In the genomic region with DNA sequence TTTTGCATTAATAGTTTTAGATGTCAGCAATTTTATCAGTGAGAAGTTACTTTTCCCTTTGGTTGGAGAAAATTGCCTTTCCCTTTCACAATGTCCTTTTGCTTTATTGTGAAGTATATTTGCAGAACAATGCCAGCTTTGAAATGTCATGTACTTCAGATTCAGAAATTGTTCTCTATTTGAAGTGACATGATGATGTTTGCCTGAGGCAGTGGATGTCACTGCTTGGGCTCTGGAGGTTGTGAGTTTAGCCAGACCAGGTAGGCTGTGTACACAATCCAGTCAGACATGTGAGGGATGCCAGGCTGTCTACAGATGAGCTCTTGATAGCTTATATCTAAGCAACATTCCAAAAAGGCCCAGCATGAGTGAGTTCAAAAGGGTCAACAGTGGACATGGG, we compare ENCODE assay signal across 14 cellular contexts.
A peak's percentile ranks its signal among the peaks of the same experiment; 100 is the strongest.
DNase-seq lines count a peak whose midpoint lies in the region; TF ChIP-seq lines count a peak whose summit lies in the region.
"Had no signal": no experiment of that assay in that cellular context is flagged by ENCODE, and none has a peak within 500 bp of the region (broad histone marks: within the 10 kb centered on the region; RNA-seq: fewer than 3 reads in every experiment).

No MANE protein-coding gene starts in this region.

- H3K9me3 ChIP-seq in mesenchymal stem cell (ENCODE audit: control insufficient read depth, low read length) (peaks cover 42% of the 10 kb centered on the region), breast epithelium (peaks cover 9 to 23% of the 10 kb centered on the region in 2 donors)

- TF ChIP-seq CTCF in breast epithelium (IDR thresholded peaks at IDR 0.05): no peak
- no peak for TF ChIP-seq CTCF in lower leg skin (IDR thresholded peaks at IDR 0.05)

- H3K27me3 ChIP-seq in mesenchymal stem cell (ENCODE audit: control insufficient read depth in 1 of 2, insufficient read depth in 1 of 2, low read length in 2 of 2) (no peaks in the 10 kb centered on the region), breast epithelium (no peaks in the 10 kb centered on the region)
- H3K27me3 ChIP-seq: BLaER1 treated with 17β-estradiol and CSF1 and Interleukin-3, amounts not matched to agents 10 nM and 100 nM had no signal

- H3K27ac ChIP-seq in mesenchymal stem cell (ENCODE audit: low read length, poor library complexity, severe bottlenecking) (no peak overlapping the region), breast epithelium (no peak overlapping the region)
- H3K27ac ChIP-seq: BLaER1 treated with 17β-estradiol and CSF1 and Interleukin-3, amounts not matched to agents 10 nM and 100 nM; GM23248 had no signal

- H3K4me3 ChIP-seq in mesenchymal stem cell (ENCODE audit: insufficient read depth in 1 of 2, low read depth in 1 of 2, low read length in 2 of 2) (no peak overlapping the region), breast epithelium (no peak overlapping the region), lower leg skin (ENCODE audit: low read depth, poor library complexity, severe bottlenecking) (no peak overlapping the region)
- H3K4me3 ChIP-seq: BLaER1 treated with 17β-estradiol and CSF1 and Interleukin-3, amounts not matched to agents 10 nM and 100 nM; GM23248 had no signal

- intact Hi-C loops in breast epithelium (cut with DNase I; ENCODE audit: low total_unique reads): no loop called here
- intact Hi-C loops in lower leg skin (cut with DNase I; ENCODE audit: low total_unique reads): no loop called here
- intact Hi-C loops in cardiac septum (cut with DNase I): no loop called here

- no peaks in the 10 kb centered on the region for H3K79me1 ChIP-seq in mesenchymal stem cell (replicated peaks; ENCODE audit: low read length, poor library complexity, severe bottlenecking)

- H3K9ac ChIP-seq in mesenchymal stem cell (ENCODE audit: low read length): no peak overlapping the region
- H3K9ac ChIP-seq: BLaER1 treated with 17β-estradiol and CSF1 and Interleukin-3, amounts not matched to agents 10 nM and 100 nM; GM23248 had no signal

- no peak overlapping the region for H2AFZ ChIP-seq in mesenchymal stem cell (ENCODE audit: low read depth, low read length)
- H2AFZ ChIP-seq: GM23248 had no signal

- H3K14ac ChIP-seq in mesenchymal stem cell (ENCODE audit: low read length in 2 of 2): no peak overlapping the region

- H2BK120ac ChIP-seq in mesenchymal stem cell (ENCODE audit: low read depth, low read length): no peak overlapping the region

- no peak overlapping the region for H2AK5ac ChIP-seq in mesenchymal stem cell (ENCODE audit: low read length, severe bottlenecking)

- H3K18ac ChIP-seq in mesenchymal stem cell (ENCODE audit: low read depth in 1 of 2, low read length in 2 of 2): no peak overlapping the region

- TF ChIP-seq POLR2A in breast epithelium (IDR thresholded peaks at IDR 0.05) (no peak), lower leg skin (IDR thresholded peaks at IDR 0.05) (no peak)

- no peak overlapping the region for H3K4me2 ChIP-seq in mesenchymal stem cell (ENCODE audit: low read length, poor library complexity, severe bottlenecking)
- H3K4me2 ChIP-seq: BLaER1 treated with 17β-estradiol and CSF1 and Interleukin-3, amounts not matched to agents 10 nM and 100 nM had no signal

- no peak overlapping the region for H4K8ac ChIP-seq in mesenchymal stem cell (ENCODE audit: low read length)

- peak; percentile 11 for DNase-seq in NCI-H748 (lab: John Stamatoyannopoulos, UW; ENCODE audit: unreplicated experiment)
- DNase-seq in NCI-H748 treated with DMSO at 0.1 percent for 48 hours (lab: John Stamatoyannopoulos, UW): no peak
- DNase-seq in NCI-H69 (lab: John Stamatoyannopoulos, UW): peak; percentile 63
- no peak for DNase-seq in mesenchymal stem cell
- DNase-seq in breast epithelium (ENCODE audit: low spot score in 2 of 2): no peak
- DNase-seq in lower leg skin (ENCODE audit: low spot score in 2 of 2): no peak
- no peak for DNase-seq in cardiac septum (ENCODE audit: low spot score)
- DNase-seq: 8988T; AML-193; CD4-positive, CD25-positive, alpha-beta regulatory T cell; DMS53; GM23248; H7 had no signal

- H3K36me3 ChIP-seq in mesenchymal stem cell (ENCODE audit: control insufficient read depth in 1 of 2, insufficient read depth in 2 of 2, low read depth in 1 of 2, low read length in 2 of 2): no peaks in the 10 kb centered on the region
- H3K36me3 ChIP-seq in breast epithelium: no peaks in the 10 kb centered on the region
- H3K36me3 ChIP-seq: BLaER1 treated with 17β-estradiol and CSF1 and Interleukin-3, amounts not matched to agents 10 nM and 100 nM had no signal

- H2BK15ac ChIP-seq in mesenchymal stem cell (ENCODE audit: low read depth, poor library complexity, severe bottlenecking): no peak overlapping the region

- H3K4ac ChIP-seq in mesenchymal stem cell (ENCODE audit: low read depth in 1 of 2, low read length in 2 of 2): no peak overlapping the region

- H4K91ac ChIP-seq in mesenchymal stem cell (ENCODE audit: low read length): peak overlapping the region; percentile 55

- H3K4me1 ChIP-seq in mesenchymal stem cell (ENCODE audit: control insufficient read depth, insufficient read depth, low read depth, low read length) (no peaks in the 10 kb centered on the region), breast epithelium (no peaks in the 10 kb centered on the region)
- H3K4me1 ChIP-seq: BLaER1 treated with 17β-estradiol and CSF1 and Interleukin-3, amounts not matched to agents 10 nM and 100 nM had no signal

- no peak overlapping the region for H2BK5ac ChIP-seq in mesenchymal stem cell (ENCODE audit: low read depth, low read length, poor library complexity, severe bottlenecking)

- no peak overlapping the region for H3K23ac ChIP-seq in mesenchymal stem cell (ENCODE audit: low read length in 2 of 2)

- no peak overlapping the region for H2BK12ac ChIP-seq in mesenchymal stem cell (ENCODE audit: low read length in 2 of 2)

Comparison
In these comparisons a context has a peak if more than half of its experiments do, and no peak if none do; other contexts are left out.
1. DNase-seq: peak in NCI-H748 (single experiment) and NCI-H69 (single experiment); none in NCI-H748 treated with DMSO at 0.1 percent for 48 hours (single experiment), mesenchymal stem cell (single experiment), breast epithelium (0 of 2), lower leg skin (0 of 2) and cardiac septum (single experiment).